ENCODE assay signal across 20 cellular contexts in the genomic region with DNA sequence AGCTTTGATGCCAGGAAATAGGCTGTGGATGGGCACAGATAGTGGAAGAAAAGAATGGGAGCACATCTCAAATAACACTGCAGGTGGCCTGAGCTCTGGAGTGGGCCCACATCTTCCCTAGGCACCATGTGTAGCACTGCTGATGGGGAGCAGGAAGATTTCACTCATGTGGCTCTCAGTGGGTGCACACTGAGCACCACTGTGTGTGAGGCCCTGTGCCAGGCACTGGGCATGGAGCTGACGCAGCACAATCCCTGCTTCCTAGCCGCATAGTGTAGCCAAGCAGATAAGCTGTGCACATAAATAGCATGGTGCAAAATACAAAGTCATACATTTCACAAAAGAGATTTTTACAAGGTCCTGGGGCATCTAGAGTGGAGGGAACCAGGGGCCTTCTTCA.
"Had no signal": no experiment of that assay in that cellular context is flagged by ENCODE, and none has a peak within 500 bp of the region (broad histone marks: within the 10 kb centered on the region; RNA-seq: fewer than 3 reads in every experiment).

No MANE protein-coding gene starts in this region.

- H3K27ac ChIP-seq: neutrophil, pancreas, suprapubic skin, vagina had no signal

- H3K27me3 ChIP-seq: neutrophil, pancreas, suprapubic skin, vagina had no signal

- DNase-seq: activated CD4-positive, alpha-beta memory T cell treated with anti-CD3 and anti-CD28 coated beads for 36 hours; activated CD4-positive, alpha-beta T cell treated with anti-CD3 and anti-CD28 coated beads for 48 hours; activated naive CD4-positive, alpha-beta T cell treated with Interleukin-2 at 50 U/mL for 16 hours; activated naive CD8-positive, alpha-beta T cell treated with anti-CD3 and anti-CD28 coated beads for 36 hours; activated T-cell treated with anti-CD3 and anti-CD28 coated beads, Interleukin-2, amount 50 U/mL, for 48 hours; amniotic stem cell; effector CD4-positive, alpha-beta T cell; kidney; midbrain; pancreas; small intestine; stimulated activated CD4-positive, alpha-beta T cell treated with anti-CD3 and anti-CD28 coated beads, Interleukin-2, amount 100 ng/mL, for 24 hours; stimulated activated naive CD8-positive, alpha-beta T cell treated with anti-CD3 and anti-CD28 coated beads, Interleukin-15, amount 100 ng/mL, for 72 hours; trophoblast cell had no signal

- H3K4me3 ChIP-seq: pancreas, suprapubic skin, vagina had no signal

- ATAC-seq: left lobe of liver; sciatic nerve; stimulated activated effector memory CD8-positive, alpha-beta T cell treated with anti-CD3 and anti-CD28 coated beads, Interleukin-12 subunit alpha, Interleukin-12 subunit beta, amount 100 ng/mL, for 72 hours had no signal

- H3K4me1 ChIP-seq: pancreas, suprapubic skin, vagina had no signal

- H3K36me3 ChIP-seq: neutrophil, pancreas, suprapubic skin, vagina had no signal

- H3K9me3 ChIP-seq: neutrophil, pancreas, suprapubic skin, vagina had no signal
